Comparison of ENCODE assay signal across 27 cellular contexts in the genomic region with DNA sequence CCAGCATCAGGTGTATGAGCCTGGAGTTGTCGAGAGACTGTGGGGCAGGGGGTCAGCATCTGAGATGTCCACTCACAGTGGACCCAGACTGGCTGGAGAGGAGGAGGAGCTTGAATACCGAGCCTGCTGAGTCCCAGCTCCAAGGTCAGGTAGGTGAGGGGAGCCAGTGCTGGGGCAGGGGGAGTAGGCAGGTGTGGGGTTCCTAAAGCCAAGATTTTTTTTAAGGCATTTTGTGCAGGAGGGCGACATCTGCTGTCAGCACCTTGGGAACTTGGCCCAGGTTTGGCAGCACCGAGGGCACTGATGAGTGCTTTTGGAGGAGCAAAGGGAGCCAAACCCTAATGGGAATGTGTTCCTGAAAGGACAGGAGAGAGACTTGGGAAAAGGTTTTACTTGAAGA.
DNase-seq lines count a peak whose midpoint lies in the region; FAIRE-seq and TF ChIP-seq lines count a peak whose summit lies in the region.
"Had no signal": no experiment of that assay in that cellular context is flagged by ENCODE, and none has a peak within 500 bp of the region (broad histone marks: within the 10 kb centered on the region; RNA-seq: fewer than 3 reads in every experiment).

No MANE protein-coding gene starts in this region.

- no TSS peak for BruUV-seq in Caco-2 (replicated peaks; lab: Mats Ljungman, UMichigan)

- H3K4me2 ChIP-seq in BLaER1: no peak overlapping the region; the same call in 1 of the 2 replicates
- H3K4me2 ChIP-seq in astrocyte (ENCODE audit: low read length): no peak overlapping the region

- no peaks in the 10 kb centered on the region for H3K9me3 Mint-ChIP-seq in Caco-2 (ENCODE audit: unreplicated experiment)
- H3K9me3 Mint-ChIP-seq in astrocyte (ENCODE audit: unreplicated experiment): peaks cover 1% of the 10 kb centered on the region
- no peaks in the 10 kb centered on the region for H3K9me3 Mint-ChIP-seq in nephron progenitor cell
- H3K9me3 Mint-ChIP-seq: activated naive CD4-positive, alpha-beta T cell treated with anti-CD3 and anti-CD28 coated beads, Interleukin-2, amount 10 ng/mL, durations not matched to agents 7 days and 5 days; activated T-cell treated with anti-CD3 and anti-CD28 coated beads, Interleukin-2, amount 50 U/mL, for 4 hours had no signal

- no peak overlapping the region for H2AFZ ChIP-seq in astrocyte (ENCODE audit: low read depth, low read length)
- H2AFZ ChIP-seq: GM23248 had no signal

- no peaks in the 10 kb centered on the region for H3K27me3 Mint-ChIP-seq in Caco-2 (ENCODE audit: insufficient read depth, unreplicated experiment)
- no peaks in the 10 kb centered on the region for H3K27me3 Mint-ChIP-seq in astrocyte (ENCODE audit: low read depth, unreplicated experiment)
- no peaks in the 10 kb centered on the region for H3K27me3 Mint-ChIP-seq in nephron progenitor cell (ENCODE audit: low read depth, poor library complexity)
- H3K27me3 Mint-ChIP-seq: activated naive CD4-positive, alpha-beta T cell treated with anti-CD3 and anti-CD28 coated beads, Interleukin-2, amount 10 ng/mL, durations not matched to agents 7 days and 5 days had no signal

- intact Hi-C loops in Caco-2 (cut with micrococcal nuclease; ENCODE audit: unreplicated experiment): loop anchor here (10.0 kb wide), 1 partner anchor 80 kb away; no protein-coding TSS in a partner anchor

- H3K4me1 ChIP-seq in BLaER1 (peaks cover 14% of the 10 kb centered on the region), Caco-2 (no peaks in the 10 kb centered on the region), astrocyte (ENCODE audit: insufficient read depth, low read length) (peaks cover 4% of the 10 kb centered on the region), BE2C (no peaks in the 10 kb centered on the region)
- H3K4me1 ChIP-seq: ascending aorta had no signal

- H3K4me1 Mint-ChIP-seq in Caco-2 (ENCODE audit: low read depth, unreplicated experiment) (no peaks in the 10 kb centered on the region), astrocyte (ENCODE audit: low read depth, unreplicated experiment) (peaks cover 8% of the 10 kb centered on the region), nephron progenitor cell (peaks cover 45% of the 10 kb centered on the region)
- H3K4me1 Mint-ChIP-seq: activated naive CD4-positive, alpha-beta T cell treated with anti-CD3 and anti-CD28 coated beads, Interleukin-2, amount 10 ng/mL, durations not matched to agents 7 days and 5 days had no signal

- H3K27me3 ChIP-seq in BLaER1 (no peaks in the 10 kb centered on the region), Caco-2 (replicated peaks; ENCODE audit: control insufficient read depth, insufficient read depth, low read length) (no peaks in the 10 kb centered on the region), astrocyte (ENCODE audit: insufficient read depth, low read length) (no peaks in the 10 kb centered on the region), BE2C (no peaks in the 10 kb centered on the region)
- H3K27me3 ChIP-seq: ascending aorta, dorsolateral prefrontal cortex had no signal

- no peak overlapping the region for H3K4me3 Mint-ChIP-seq in Caco-2 (ENCODE audit: unreplicated experiment)
- H3K4me3 Mint-ChIP-seq in astrocyte (ENCODE audit: unreplicated experiment): peak overlapping the region; percentile 46
- H3K4me3 Mint-ChIP-seq in nephron progenitor cell: no peak overlapping the region
- H3K4me3 Mint-ChIP-seq: activated naive CD4-positive, alpha-beta T cell treated with anti-CD3 and anti-CD28 coated beads, Interleukin-2, amount 10 ng/mL, durations not matched to agents 7 days and 5 days; activated T-cell treated with anti-CD3 and anti-CD28 coated beads, Interleukin-2, amount 50 U/mL, for 4 hours had no signal

- H3K9ac ChIP-seq in BLaER1 (no peak overlapping the region), astrocyte (ENCODE audit: low read length) (no peak overlapping the region)
- H3K9ac ChIP-seq: GM23248 had no signal

- DNase-seq in Caco-2 (no peak), astrocyte (ENCODE audit: low read depth) (no peak), nephron progenitor cell (no peak), BE2C (no peak), NCI-H128 (lab: John Stamatoyannopoulos, UW; ENCODE audit: unreplicated experiment) (no peak), KBM-7 (no peak)
- DNase-seq: activated naive CD4-positive, alpha-beta T cell treated with anti-CD3 and anti-CD28 coated beads, Interleukin-2, amount 10 ng/mL, durations not matched to agents 7 days and 5 days; activated T-cell treated with anti-CD3 and anti-CD28 coated beads, Interleukin-2, amount 50 U/mL, for 4 hours; central memory CD4-positive, alpha-beta T cell; dorsolateral prefrontal cortex; glutamatergic neuron; GM23248; kidney glomerular epithelial cell; MM.1S; NCI-H1436; NK-92 treated with Interleukin-12 subunit alpha and Interleukin-12 subunit beta, amount 100 ng/mL, for 24 hours; occipital lobe; retina; SIG-M5; stimulated activated CD4-positive, alpha-beta T cell treated with anti-CD3 and anti-CD28 coated beads, Interleukin-4, amount 100 ng/mL, for 1 hour; stimulated activated naive CD4-positive, alpha-beta T cell treated with Interleukin-2 at 50 U/mL for 16 hours; SW 1271 had no signal

- no peaks in the 10 kb centered on the region for H3K79me2 ChIP-seq in astrocyte (ENCODE audit: insufficient read depth, low read length)

- CTCF ChIA-PET in Caco-2 (lab: Charles Lee): no interaction called here

- H3K36me3 Mint-ChIP-seq in Caco-2 (ENCODE audit: insufficient read depth, unreplicated experiment) (peaks cover 56% of the 10 kb centered on the region), astrocyte (ENCODE audit: low read depth, unreplicated experiment) (peaks cover 40% of the 10 kb centered on the region), nephron progenitor cell (ENCODE audit: low read depth) (peaks cover 86% of the 10 kb centered on the region)

- H3K9me3 ChIP-seq in BLaER1: no peaks in the 10 kb centered on the region
- no peaks in the 10 kb centered on the region for H3K9me3 ChIP-seq in Caco-2
- no peaks in the 10 kb centered on the region for H3K9me3 ChIP-seq in astrocyte (ENCODE audit: insufficient read depth, low read depth, low read length)
- no peaks in the 10 kb centered on the region for H3K9me3 ChIP-seq in BE2C
- H3K9me3 ChIP-seq: ascending aorta, thoracic aorta had no signal

- H3K27ac Mint-ChIP-seq in Caco-2 (ENCODE audit: unreplicated experiment) (peak overlapping the region; percentile 55), astrocyte (ENCODE audit: unreplicated experiment) (no peak overlapping the region), nephron progenitor cell (peak overlapping the region; percentile 31)
- H3K27ac Mint-ChIP-seq: activated naive CD4-positive, alpha-beta T cell treated with anti-CD3 and anti-CD28 coated beads, Interleukin-2, amount 10 ng/mL, durations not matched to agents 7 days and 5 days had no signal

- no peak for TF ChIP-seq CTCF in Caco-2 (IDR thresholded peaks at IDR 0.05; ENCODE audit: insufficient read depth in 1 of 2, low read depth in 1 of 2, low read length in 1 of 2, severe bottlenecking in 1 of 2, unreplicated experiment in 1 of 2)
- no peak for TF ChIP-seq CTCF in astrocyte (IDR thresholded peaks at IDR 0.05; ENCODE audit: insufficient read depth, low read depth, low read length)
- TF ChIP-seq CTCF in nephron progenitor cell (IDR thresholded peaks at IDR 0.05): no peak
- TF ChIP-seq CTCF in BE2C (IDR thresholded peaks at IDR 0.05; ENCODE audit: low read depth, low read length): no peak

- FAIRE-seq in astrocyte (lab: Jason Lieb, UNC): no peak

- H3K4me3 ChIP-seq in BLaER1 (no peak overlapping the region), Caco-2 (ENCODE audit: low read depth, low read length) (no peak overlapping the region), astrocyte (ENCODE audit: insufficient read depth, low read depth, low read length) (no peak overlapping the region), BE2C (ENCODE audit: low read depth, low read length) (no peak overlapping the region)
- H3K4me3 ChIP-seq: ascending aorta, dorsolateral prefrontal cortex, GM23248, lung, thoracic aorta had no signal

- peaks cover 97% of the 10 kb centered on the region for H3K36me3 ChIP-seq in BLaER1
- H3K36me3 ChIP-seq in Caco-2 (ENCODE audit: control insufficient read depth, insufficient read depth, low read length): no peaks in the 10 kb centered on the region; the same call in 1 of the 2 replicates
- H3K36me3 ChIP-seq in astrocyte (ENCODE audit: insufficient read depth, low read length): peaks cover 34% of the 10 kb centered on the region
- peaks cover 27% of the 10 kb centered on the region for H3K36me3 ChIP-seq in BE2C

- POLR2A ChIA-PET in Caco-2 (lab: Charles Lee): interaction anchor here (0.6 kb wide), 1 partner anchor 76 kb away, joined by 6 read pairs; no protein-coding TSS in a partner anchor

- peak overlapping the region; percentile 14; the same call in 1 of the 2 replicates for H3K27ac ChIP-seq in BLaER1
- no peak overlapping the region for H3K27ac ChIP-seq in astrocyte (ENCODE audit: low read depth, low read length)
- H3K27ac ChIP-seq: ascending aorta, C4-2B, dorsolateral prefrontal cortex, GM23248, thoracic aorta had no signal

- no peaks in the 10 kb centered on the region for H4K20me1 ChIP-seq in BLaER1
- peaks cover 30% of the 10 kb centered on the region for H4K20me1 ChIP-seq in astrocyte (ENCODE audit: insufficient read depth, low read length)

- in situ Hi-C loops in KBM-7 (cut with MboI; ENCODE audit: low pct_unique_long_range_greater_than_20kb, low sequenced_read_pairs): no loop called here
